8 cellular contexts compared by ENCODE assay signal in genomic region chr12:56448860-56449621, GRCh38. TPM values are rescaled to one million over a fixed set of nuclear protein-coding genes. Genes with fewer than 3 reads are reported as not detected.
A peak's percentile ranks its signal among the peaks of the same experiment; 100 is the strongest.
DNase-seq lines count a peak whose midpoint lies in the region; ATAC-seq and TF ChIP-seq lines count a peak whose summit lies in the region.

TSS of gene TIMELESS (minus strand) at chr12:56449426. CDS start at chr12:56434170, 15,256 bp downstream.

- H3K9me3 ChIP-seq in DOHH2 (ENCODE audit: control insufficient read depth, insufficient read depth, low read length) (no peaks in the 10 kb centered on the region), GM23248 (ENCODE audit: low read depth) (no peaks in the 10 kb centered on the region), RWPE2 (ENCODE audit: severe bottlenecking) (no peaks in the 10 kb centered on the region)

- peaks cover 3% of the 10 kb centered on the region for H3K9me3 Mint-ChIP-seq in activated T-helper 2 cell treated with anti-CD3 and anti-CD28 coated beads, Interferon-gamma antibody, Interleukin-2, Interleukin-4, amounts not matched to agents 10 μg/mL and 5 μg/mL and 100 μg/mL, durations not matched to agents 14 hours and 24 hours and 36 hours
- H3K9me3 Mint-ChIP-seq in natural killer cell = no peaks in the 10 kb centered on the region

- H3K27ac Mint-ChIP-seq in activated T-helper 2 cell treated with anti-CD3 and anti-CD28 coated beads, Interferon-gamma antibody, Interleukin-2, Interleukin-4, amounts not matched to agents 10 μg/mL and 5 μg/mL and 100 μg/mL, durations not matched to agents 14 hours and 24 hours and 36 hours = peak within 1 kb of the TSS; percentile 86
- peak within 1 kb of the TSS; percentile 87 to 95 for H3K27ac Mint-ChIP-seq in natural killer cell

- no peaks in the 10 kb centered on the region for H3K27me3 Mint-ChIP-seq in activated T-helper 2 cell treated with anti-CD3 and anti-CD28 coated beads, Interferon-gamma antibody, Interleukin-2, Interleukin-4, amounts not matched to agents 10 μg/mL and 5 μg/mL and 100 μg/mL, durations not matched to agents 14 hours and 24 hours and 36 hours (ENCODE audit: low read depth)
- H3K27me3 Mint-ChIP-seq in natural killer cell (ENCODE audit: low read depth in 2 of 2) = peaks cover 0 to 3% of the 10 kb centered on the region in 2 donors

- intact Hi-C loops in activated T-helper 2 cell treated with anti-CD3 and anti-CD28 coated beads, Interferon-gamma antibody, Interleukin-2, Interleukin-4, amounts not matched to agents 10 μg/mL and 5 μg/mL and 100 μg/mL, durations not matched to agents 14 hours and 24 hours and 36 hours (cut with micrococcal nuclease) = loop anchor here (1.0 to 5.0 kb wide), 6 partner anchors 19 to 347 kb away; partner anchors contain the start of genes CNPY2, CS, PA2G4 and PAN2
- intact Hi-C loops in natural killer cell (cut with micrococcal nuclease) = loop anchor here (2.0 kb wide), 1 partner anchor 20 kb away; the partner anchor contains the start of gene SPRYD4

- H3K36me3 Mint-ChIP-seq in activated T-helper 2 cell treated with anti-CD3 and anti-CD28 coated beads, Interferon-gamma antibody, Interleukin-2, Interleukin-4, amounts not matched to agents 10 μg/mL and 5 μg/mL and 100 μg/mL, durations not matched to agents 14 hours and 24 hours and 36 hours (ENCODE audit: low read depth) = peaks cover 18% of the 10 kb centered on the region
- H3K36me3 Mint-ChIP-seq in natural killer cell = no peaks in the 10 kb centered on the region

- no peaks in the 10 kb centered on the region for H3K9me2 ChIP-seq in DOHH2 (replicated peaks; ENCODE audit: control insufficient read depth, low read length)
- H3K9me2 ChIP-seq in GM23248 (ENCODE audit: insufficient read depth) = no peaks in the 10 kb centered on the region

- ATAC-seq in RWPE2 (ENCODE audit: low read depth) (peak; percentile 97), natural killer cell (peak; percentile 95 to 97 (median 97))

- peak within 1 kb of the TSS; percentile 80 for H3K9ac ChIP-seq in GM23248

- H3K27ac ChIP-seq in DOHH2 (ENCODE audit: low read depth, low read length) (peak within 1 kb of the TSS; percentile 86), GM23248 (peak within 1 kb of the TSS; percentile 57), RWPE2 (ENCODE audit: poor library complexity, severe bottlenecking) (peak within 1 kb of the TSS; percentile 72)

- H3K4me3 ChIP-seq in DOHH2 (ENCODE audit: low read length) (peak within 1 kb of the TSS; percentile 81), GM23248 (peak within 1 kb of the TSS; percentile 86), RWPE2 (ENCODE audit: severe bottlenecking) (peak within 1 kb of the TSS; percentile 75)

- H3K79me2 ChIP-seq in DOHH2 (ENCODE audit: control insufficient read depth, low read length) = peaks cover 45% of the 10 kb centered on the region
- peaks cover 16% of the 10 kb centered on the region for H3K79me2 ChIP-seq in GM23248 (ENCODE audit: insufficient read depth)

- H3K36me3 ChIP-seq in DOHH2 (ENCODE audit: control insufficient read depth, low read length) (peaks cover 28% of the 10 kb centered on the region), GM23248 (ENCODE audit: low read depth) (no peaks in the 10 kb centered on the region), RWPE2 (ENCODE audit: low read depth) (no peaks in the 10 kb centered on the region)

- DNase-seq in GM23248 (peak; percentile 96), LHCN-M2 (ENCODE audit: low read depth) (peak; percentile 86), RWPE2 (ENCODE audit: low spot score) (peak; percentile 81), fibroblast of peridontal ligament (ENCODE audit: extremely low read depth) (peak; percentile 83), natural killer cell (peak; percentile 83)
- DNase-seq in activated T-helper 2 cell treated with anti-CD3 and anti-CD28 coated beads, Interferon-gamma antibody, Interleukin-2, Interleukin-4, amounts not matched to agents 10 μg/mL and 5 μg/mL and 100 μg/mL, durations not matched to agents 14 hours and 24 hours and 36 hours (ENCODE audit: low spot score) = peak; percentile 88
- peak; percentile 78 for DNase-seq in stimulated activated naive CD4-positive, alpha-beta T cell treated with Interleukin-2 at 50 U/mL for 16 hours (lab: John Stamatoyannopoulos, UW)

- TF ChIP-seq CTCF in DOHH2 (IDR thresholded peaks at IDR 0.05; ENCODE audit: low read depth, low read length, poor library complexity, severe bottlenecking) = no peak
- no peak for TF ChIP-seq CTCF in RWPE2 (IDR thresholded peaks at IDR 0.05; ENCODE audit: poor library complexity, severe bottlenecking)
- no peak for TF ChIP-seq CTCF in natural killer cell (IDR thresholded peaks at IDR 0.05)

- H3K27me3 ChIP-seq in DOHH2 (ENCODE audit: control insufficient read depth, low read length) (no peaks in the 10 kb centered on the region), GM23248 (replicated peaks; ENCODE audit: insufficient read depth) (no peaks in the 10 kb centered on the region), RWPE2 (ENCODE audit: insufficient read depth, poor library complexity, severe bottlenecking) (no peaks in the 10 kb centered on the region)

- peak within 1 kb of the TSS; percentile 95 for H2AFZ ChIP-seq in GM23248

- WGBS in GM23248 (ENCODE audit: low coverage in 1 of 2, low lambda C conversion rate in 2 of 2, missing lambda C conversion rate in 2 of 2), 2 experiments = 1 to 2% methylated on average over 58 of the region's 58 CpGs

- H3K4me3 Mint-ChIP-seq in activated T-helper 2 cell treated with anti-CD3 and anti-CD28 coated beads, Interferon-gamma antibody, Interleukin-2, Interleukin-4, amounts not matched to agents 10 μg/mL and 5 μg/mL and 100 μg/mL, durations not matched to agents 14 hours and 24 hours and 36 hours (ENCODE audit: low read depth) = peak within 1 kb of the TSS; percentile 86
- H3K4me3 Mint-ChIP-seq in natural killer cell = peak within 1 kb of the TSS; percentile 95

- peaks cover 28% of the 10 kb centered on the region for H3K4me1 ChIP-seq in DOHH2 (ENCODE audit: control insufficient read depth, low read length)
- peaks cover 4% of the 10 kb centered on the region; the same call in 1 of the 2 replicates for H3K4me1 ChIP-seq in GM23248 (ENCODE audit: insufficient read depth)
- H3K4me1 ChIP-seq in RWPE2 (ENCODE audit: insufficient read depth, poor library complexity, severe bottlenecking) = peaks cover 5% of the 10 kb centered on the region

- peaks cover 24% of the 10 kb centered on the region for H3K4me1 Mint-ChIP-seq in activated T-helper 2 cell treated with anti-CD3 and anti-CD28 coated beads, Interferon-gamma antibody, Interleukin-2, Interleukin-4, amounts not matched to agents 10 μg/mL and 5 μg/mL and 100 μg/mL, durations not matched to agents 14 hours and 24 hours and 36 hours (ENCODE audit: low read depth)
- H3K4me1 Mint-ChIP-seq in natural killer cell = peaks cover 14 to 23% of the 10 kb centered on the region in 2 donors

- H3K4me2 ChIP-seq in DOHH2 (ENCODE audit: low read length) (peak within 1 kb of the TSS; percentile 81), GM23248 (ENCODE audit: unreplicated experiment) (peak within 1 kb of the TSS; percentile 92)

- no peaks in the 10 kb centered on the region for H3F3A ChIP-seq in DOHH2 (ENCODE audit: control insufficient read depth, insufficient read depth)
- 0 out of 2 replicates have a peak, but pooled peaks cover 5% of the 10 kb centered on the region for H3F3A ChIP-seq in GM23248 (ENCODE audit: insufficient read depth)

- H4K20me1 ChIP-seq in DOHH2 (ENCODE audit: control insufficient read depth, insufficient read depth, low read depth, low read length) (no peaks in the 10 kb centered on the region), GM23248 (ENCODE audit: insufficient read depth) (no peaks in the 10 kb centered on the region)

- in situ Hi-C loops in GM23248 (cut with MboI) = no loop called here

RNA-seq across cellular contexts. Expression of gene TIMELESS, which starts in this region (rescaled TPM):
- 4.2 and 4.5 TPM in 2 replicates for total RNA-seq in GM23248 (2014; rRNA removed; shearing (Covaris generic))
- 6.8 and 7.9 TPM in 2 replicates for polyA plus RNA-seq in GM23248 (2016; fragmentation: Nextera tagmentation; extraction: Ambion mirVana)
- total RNA-seq in LHCN-M2 (2014; rRNA removed) (25.3 and 25.9 TPM in 2 replicates), natural killer cell (10 to 100 TPM; 11.1 to 12.3 (median 11.7) TPM)
- polyA plus RNA-seq in LHCN-M2 (2012) = 23.3 TPM
- total RNA-seq in activated T-helper 2 cell treated with anti-CD3 and anti-CD28 coated beads, Interferon-gamma antibody, Interleukin-2, Interleukin-4, amounts not matched to agents 10 μg/mL and 5 μg/mL and 100 μg/mL, durations not matched to agents 14 hours and 24 hours and 36 hours = 43.7 and 45.6 TPM in 2 replicates

Comparison
In these comparisons a context has a peak if more than half of its experiments do, and no peak if none do; other contexts are left out.
1. Peak in every context shown above with its lines: DNase-seq, ATAC-seq, H3K4me3 ChIP-seq and H3K27ac ChIP-seq.